8 cellular contexts compared by ENCODE assay signal in genomic region chr18:24016643-24017042, GRCh38. TPM values are rescaled to one million over a fixed set of nuclear protein-coding genes. Genes with fewer than 3 reads are reported as not detected.
A peak's percentile ranks its signal among the peaks of the same experiment; 100 is the strongest.
DNase-seq lines count a peak whose midpoint lies in the region; ATAC-seq and TF ChIP-seq lines count a peak whose summit lies in the region.

No MANE protein-coding gene starts in this region.

- H4K20me1 ChIP-seq in smooth muscle cell (ENCODE audit: low read depth) = peaks cover 21% of the 10 kb centered on the region

- peak overlapping the region; percentile 89 for H3K4me3 Mint-ChIP-seq in activated T-cell treated with anti-CD3 and anti-CD28 coated beads, Interleukin-2, amount 50 U/mL, for 24 hours
- peak overlapping the region; percentile 99 to 100 for H3K4me3 Mint-ChIP-seq in effector memory CD8-positive, alpha-beta T cell
- H3K4me3 Mint-ChIP-seq in endothelial cell (ENCODE audit: unreplicated experiment) = no peak overlapping the region

- no peaks in the 10 kb centered on the region for H3K9me3 Mint-ChIP-seq in activated T-cell treated with anti-CD3 and anti-CD28 coated beads, Interleukin-2, amount 50 U/mL, for 24 hours
- H3K9me3 Mint-ChIP-seq in effector memory CD8-positive, alpha-beta T cell = no peaks in the 10 kb centered on the region
- H3K9me3 Mint-ChIP-seq in endothelial cell (ENCODE audit: unreplicated experiment) = no peaks in the 10 kb centered on the region

- H3K27me3 ChIP-seq in smooth muscle cell (ENCODE audit: low read depth) = peaks cover under 1% of the 10 kb centered on the region

- H3K27ac ChIP-seq in smooth muscle cell (ENCODE audit: low read depth) = no peak overlapping the region

- peak overlapping the region; percentile 88 for H3K4me3 ChIP-seq in smooth muscle cell

- H3F3A ChIP-seq in smooth muscle cell (ENCODE audit: low read depth) = peaks cover 25% of the 10 kb centered on the region

- DNase-seq in activated T-cell treated with anti-CD3 and anti-CD28 coated beads, Interleukin-2, amount 50 U/mL, for 24 hours = no peak
- no peak for DNase-seq in activated T-cell treated with anti-CD3 and anti-CD28 coated beads, Interleukin-2, amount 50 U/mL, for 1 hour
- DNase-seq in NCI-H460 (ENCODE audit: extremely low read depth, low read depth) = peak; percentile 15
- DNase-seq in effector memory CD8-positive, alpha-beta T cell = no peak
- DNase-seq in smooth muscle cell (lab: John Stamatoyannopoulos, UW; ENCODE audit: unreplicated experiment) = no peak
- no peak for DNase-seq in stimulated activated CD4-positive, alpha-beta T cell treated with anti-CD3 and anti-CD28 coated beads, Interleukin-4, amount 100 ng/mL, for 24 hours
- no peak for DNase-seq in NCI-H1930 (lab: John Stamatoyannopoulos, UW)
- no peak for DNase-seq in endothelial cell (ENCODE audit: low spot score)

- ATAC-seq in effector memory CD8-positive, alpha-beta T cell (replicated peaks) = no peak

- H2AFZ ChIP-seq in smooth muscle cell (ENCODE audit: low read depth) = no peak overlapping the region

- 67% methylated on average over 2 of the region's 2 CpGs for WGBS in smooth muscle cell (ENCODE audit: low lambda C conversion rate)

- peaks cover 4% of the 10 kb centered on the region for H3K79me2 ChIP-seq in smooth muscle cell (ENCODE audit: low read depth)

- TF ChIP-seq CTCF in smooth muscle cell (IDR thresholded peaks at IDR 0.05; ENCODE audit: borderline replicate concordance, insufficient read depth, poor library complexity, severe bottlenecking) (no peak), endothelial cell (IDR thresholded peaks at IDR 0.05; ENCODE audit: unreplicated experiment) (no peak)

- H3K27ac Mint-ChIP-seq in activated T-cell treated with anti-CD3 and anti-CD28 coated beads, Interleukin-2, amount 50 U/mL, for 24 hours = peak overlapping the region; percentile 91
- peak overlapping the region; percentile 75 to 96 for H3K27ac Mint-ChIP-seq in effector memory CD8-positive, alpha-beta T cell
- no peak overlapping the region for H3K27ac Mint-ChIP-seq in endothelial cell (ENCODE audit: unreplicated experiment)

- H3K4me1 ChIP-seq in smooth muscle cell (ENCODE audit: low read depth) = peaks cover 11% of the 10 kb centered on the region

- H3K36me3 Mint-ChIP-seq in activated T-cell treated with anti-CD3 and anti-CD28 coated beads, Interleukin-2, amount 50 U/mL, for 24 hours (ENCODE audit: low read depth) = peaks cover 34% of the 10 kb centered on the region
- H3K36me3 Mint-ChIP-seq in effector memory CD8-positive, alpha-beta T cell (ENCODE audit: insufficient read depth) = peaks cover 54% of the 10 kb centered on the region
- no peaks in the 10 kb centered on the region for H3K36me3 Mint-ChIP-seq in endothelial cell (ENCODE audit: low read depth, unreplicated experiment)

- no peak overlapping the region for H3K9ac ChIP-seq in smooth muscle cell (ENCODE audit: low read depth)

- H3K36me3 ChIP-seq in smooth muscle cell (ENCODE audit: low read depth) = no peaks in the 10 kb centered on the region

- H3K4me1 Mint-ChIP-seq in activated T-cell treated with anti-CD3 and anti-CD28 coated beads, Interleukin-2, amount 50 U/mL, for 24 hours (ENCODE audit: low read depth) = peaks cover 81% of the 10 kb centered on the region
- H3K4me1 Mint-ChIP-seq in effector memory CD8-positive, alpha-beta T cell (ENCODE audit: low read depth in 2 of 2) = peaks cover 68 to 76% of the 10 kb centered on the region in 2 donors
- peaks cover 19% of the 10 kb centered on the region for H3K4me1 Mint-ChIP-seq in endothelial cell (ENCODE audit: unreplicated experiment)

- peak overlapping the region; percentile 97 for H3K4me2 ChIP-seq in smooth muscle cell

- no peaks in the 10 kb centered on the region for H3K27me3 Mint-ChIP-seq in activated T-cell treated with anti-CD3 and anti-CD28 coated beads, Interleukin-2, amount 50 U/mL, for 24 hours
- no peaks in the 10 kb centered on the region for H3K27me3 Mint-ChIP-seq in effector memory CD8-positive, alpha-beta T cell
- peaks cover 5% of the 10 kb centered on the region for H3K27me3 Mint-ChIP-seq in endothelial cell (ENCODE audit: unreplicated experiment)

- H3K9me3 ChIP-seq in smooth muscle cell (replicated peaks; ENCODE audit: low read depth) = no peaks in the 10 kb centered on the region

RNA-seq across cellular contexts. Expression of gene TTC39C, which starts 2.1 kb away (rescaled TPM):
- total RNA-seq in NCI-H460 (2014; rRNA removed; shearing (Covaris generic)) = 28.3 and 29.7 TPM in 2 replicates
- 12.0 and 20.8 TPM in 2 replicates for polyA plus RNA-seq in NCI-H460 (2014; cell fraction: nucleus; rRNA removed)
- total RNA-seq in smooth muscle cell (10.4 TPM in 2 replicates), endothelial cell (ENCODE audit: unreplicated experiment) (14.3 TPM)
- polyA plus RNA-seq in smooth muscle cell = 3.1 and 4.6 TPM in 2 replicates
